In genomic region chr9:6816581-6816980, GRCh38 we compare ENCODE assay signal across 17 cellular contexts. TPM values are rescaled to one million over a fixed set of nuclear protein-coding genes. Genes with fewer than 3 reads are reported as not detected.
DNase-seq lines count a peak whose midpoint lies in the region; ATAC-seq, FAIRE-seq and TF ChIP-seq lines count a peak whose summit lies in the region.
"Had no signal": no experiment of that assay in that cellular context is flagged by ENCODE, and none has a peak within 500 bp of the region (broad histone marks: within the 10 kb centered on the region; RNA-seq: fewer than 3 reads in every experiment).

No MANE protein-coding gene starts in this region.

- no peak for DNase-seq in activated CD4-positive, alpha-beta T cell treated with anti-CD3 and anti-CD28 coated beads, Interleukin-2, amount 10 ng/mL, durations not matched to agents 24 days and 14 days
- DNase-seq in activated CD4-positive, alpha-beta T cell treated with anti-CD3 and anti-CD28 coated beads for 48 hours = no peak
- DNase-seq in GM18507 (ENCODE audit: extremely low spot score, insufficient read length, low read depth) (no peak), OCI-M1 (lab: John Stamatoyannopoulos, UW) (peak; percentile 82), memory B cell (ENCODE audit: low spot score in 2 of 2) (no peak), GM10266 (ENCODE audit: extremely low spot score) (no peak), D341Med (ENCODE audit: low spot score) (no peak)
- DNase-seq in effector memory CD8-positive, alpha-beta T cell = no peak
- DNase-seq: Caco-2, DMS53, GOT3, NCI-H1930, NCI-H2171 treated with DMSO at 0.1 percent for 48 hours, NCI-H82, SHP77 treated with DMSO at 0.1 percent for 48 hours had no signal

- peaks cover 7% of the 10 kb centered on the region for H3K4me1 Mint-ChIP-seq in activated CD4-positive, alpha-beta T cell treated with anti-CD3 and anti-CD28 coated beads, Interleukin-2, amount 10 ng/mL, durations not matched to agents 24 days and 14 days
- H3K4me1 Mint-ChIP-seq in memory B cell = peaks cover 14% of the 10 kb centered on the region
- H3K4me1 Mint-ChIP-seq in effector memory CD8-positive, alpha-beta T cell (ENCODE audit: low read depth in 2 of 2) = peaks cover 11 to 33% of the 10 kb centered on the region in 2 donors

- intact Hi-C loops in activated CD4-positive, alpha-beta T cell treated with anti-CD3 and anti-CD28 coated beads, Interleukin-2, amount 10 ng/mL, durations not matched to agents 24 days and 14 days (cut with micrococcal nuclease) = no loop called here

- no peak overlapping the region for H3K4me3 Mint-ChIP-seq in activated CD4-positive, alpha-beta T cell treated with anti-CD3 and anti-CD28 coated beads, Interleukin-2, amount 10 ng/mL, durations not matched to agents 24 days and 14 days
- H3K4me3 Mint-ChIP-seq in memory B cell = no peak overlapping the region
- H3K4me3 Mint-ChIP-seq in effector memory CD8-positive, alpha-beta T cell = no peak overlapping the region
- H3K4me3 Mint-ChIP-seq: CD14-positive monocyte had no signal

- TF ChIP-seq CTCF in GM10266 (IDR thresholded peaks at IDR 0.05; ENCODE audit: control insufficient read depth, insufficient read depth, low read depth, missing control alignments) = no peak

- no peaks in the 10 kb centered on the region for H3K9me3 Mint-ChIP-seq in activated CD4-positive, alpha-beta T cell treated with anti-CD3 and anti-CD28 coated beads, Interleukin-2, amount 10 ng/mL, durations not matched to agents 24 days and 14 days
- no peaks in the 10 kb centered on the region for H3K9me3 Mint-ChIP-seq in memory B cell
- no peaks in the 10 kb centered on the region for H3K9me3 Mint-ChIP-seq in effector memory CD8-positive, alpha-beta T cell

- FAIRE-seq in GM18507 (lab: Jason Lieb, UNC) = peak; percentile 33
- FAIRE-seq: A204.1 had no signal

- ATAC-seq in memory B cell (ENCODE audit: low read depth) = peak; percentile 62
- no peak for ATAC-seq in effector memory CD8-positive, alpha-beta T cell (replicated peaks)

- no peaks in the 10 kb centered on the region for H3K27me3 Mint-ChIP-seq in activated CD4-positive, alpha-beta T cell treated with anti-CD3 and anti-CD28 coated beads, Interleukin-2, amount 10 ng/mL, durations not matched to agents 24 days and 14 days
- H3K27me3 Mint-ChIP-seq in memory B cell = no peaks in the 10 kb centered on the region
- no peaks in the 10 kb centered on the region for H3K27me3 Mint-ChIP-seq in effector memory CD8-positive, alpha-beta T cell

- H3K36me3 Mint-ChIP-seq in activated CD4-positive, alpha-beta T cell treated with anti-CD3 and anti-CD28 coated beads, Interleukin-2, amount 10 ng/mL, durations not matched to agents 24 days and 14 days (ENCODE audit: low read depth) = peaks cover 34% of the 10 kb centered on the region
- H3K36me3 Mint-ChIP-seq in memory B cell = peaks cover 18% of the 10 kb centered on the region
- H3K36me3 Mint-ChIP-seq in effector memory CD8-positive, alpha-beta T cell (ENCODE audit: insufficient read depth) = peaks cover 8% of the 10 kb centered on the region

- peak overlapping the region; percentile 16 for H3K27ac Mint-ChIP-seq in activated CD4-positive, alpha-beta T cell treated with anti-CD3 and anti-CD28 coated beads, Interleukin-2, amount 10 ng/mL, durations not matched to agents 24 days and 14 days
- peak overlapping the region; percentile 54 for H3K27ac Mint-ChIP-seq in memory B cell
- peak overlapping the region in 1 of 2 donors; percentile 22 for H3K27ac Mint-ChIP-seq in effector memory CD8-positive, alpha-beta T cell

RNA-seq across cellular contexts. Expression of gene KDM4C, which starts 58.8 kb away (rescaled TPM):
- 36.4 and 39.8 TPM in 2 replicates for total RNA-seq in activated CD4-positive, alpha-beta T cell treated with anti-CD3 and anti-CD28 coated beads, Interleukin-2, amount 10 ng/mL, durations not matched to agents 24 days and 14 days
